Comparison of ENCODE assay signal across 8 cellular contexts in the genomic region with DNA sequence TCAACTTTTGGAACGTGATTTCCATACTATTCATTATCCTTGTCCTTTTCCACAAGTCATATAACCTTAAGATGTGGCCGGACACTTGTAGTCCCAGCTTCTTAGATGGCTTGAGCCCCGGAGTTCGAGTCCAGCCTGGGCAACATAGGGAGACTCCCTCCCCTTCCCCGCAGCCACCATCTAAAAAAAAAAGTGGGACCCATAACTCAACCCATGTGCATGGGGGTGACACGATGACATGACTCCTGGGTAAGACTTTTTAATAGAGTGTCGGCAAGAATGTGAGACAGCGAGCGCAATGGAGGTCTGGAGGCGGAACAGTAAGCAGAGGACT. TPM values are rescaled to one million over a fixed set of nuclear protein-coding genes. Genes with fewer than 3 reads are reported as not detected.
A peak's percentile ranks its signal among the peaks of the same experiment; 100 is the strongest.
DNase-seq lines count a peak whose midpoint lies in the region; ATAC-seq and TF ChIP-seq lines count a peak whose summit lies in the region.

No MANE protein-coding gene starts in this region.

- TF ChIP-seq CTCF in 22Rv1 (IDR thresholded peaks at IDR 0.05), result no peak
- TF ChIP-seq CTCF in HEK293 (tag by site-specific recombination; IDR thresholded peaks at IDR 0.05), result no peak
- no peak for TF ChIP-seq CTCF in hepatocyte (IDR thresholded peaks at IDR 0.05; ENCODE audit: poor library complexity)
- TF ChIP-seq CTCF in smooth muscle cell (IDR thresholded peaks at IDR 0.05; ENCODE audit: borderline replicate concordance, insufficient read depth, poor library complexity, severe bottlenecking), result no peak

- POLR2A ChIA-PET in HEK293 (lab: Yijun Ruan, JAX), result interaction anchor here (0.7 to 2.3 kb wide), 4 partner anchors 23 to 69 kb away, joined by 3 to 10 read pairs (median 4); partner anchors contain the start of genes AIDA and BROX

- no peak for ATAC-seq in GM18858 (IDR thresholded peaks at IDR 0.05; ENCODE audit: unreplicated experiment)
- no peak for ATAC-seq in HG03196 (IDR thresholded peaks at IDR 0.05; ENCODE audit: unreplicated experiment)
- ATAC-seq in GM21526 (IDR thresholded peaks at IDR 0.05; ENCODE audit: low FRiP score, unreplicated experiment), result no peak

- H3F3A ChIP-seq in smooth muscle cell (ENCODE audit: low read depth), result no peaks in the 10 kb centered on the region

- H3K36me3 ChIP-seq in HEK293 (ENCODE audit: control insufficient read depth in 2 of 2, insufficient read depth in 1 of 2, low read length in 2 of 2) (peaks cover 13 to 17% of the 10 kb centered on the region in 2 experiments), hepatocyte (replicated peaks; ENCODE audit: insufficient read depth, low read depth) (no peaks in the 10 kb centered on the region), smooth muscle cell (ENCODE audit: low read depth) (peaks cover 3% of the 10 kb centered on the region)

- H3K9me3 Mint-ChIP-seq in activated naive CD4-positive, alpha-beta T cell treated with anti-CD3 and anti-CD28 coated beads, Interleukin-2, amount 50 U/mL, for 24 hours, result no peaks in the 10 kb centered on the region

- H3K27me3 ChIP-seq in hepatocyte (no peaks in the 10 kb centered on the region), smooth muscle cell (ENCODE audit: low read depth) (no peaks in the 10 kb centered on the region)

- peaks cover 42% of the 10 kb centered on the region for H3K4me1 Mint-ChIP-seq in activated naive CD4-positive, alpha-beta T cell treated with anti-CD3 and anti-CD28 coated beads, Interleukin-2, amount 50 U/mL, for 24 hours

- H2AFZ ChIP-seq in hepatocyte, result peak overlapping the region; percentile 69
- H2AFZ ChIP-seq in smooth muscle cell (ENCODE audit: low read depth), result peak overlapping the region; percentile 93

- CTCF ChIA-PET in HEK293 (lab: Yijun Ruan, JAX), result interaction anchor here (0.6 to 4.7 kb wide), 4 partner anchors 9 to 188 kb away, joined by 3 to 25 read pairs (median 10); no protein-coding TSS in a partner anchor

- H3K4me3 ChIP-seq in HEK293 (ENCODE audit: low read depth, low read length) (peak overlapping the region; percentile 60), hepatocyte (peak overlapping the region; percentile 54), smooth muscle cell (peak overlapping the region; percentile 95)

- H4K20me1 ChIP-seq in hepatocyte (ENCODE audit: insufficient read depth, poor library complexity, severe bottlenecking) (no peaks in the 10 kb centered on the region), smooth muscle cell (ENCODE audit: low read depth) (no peaks in the 10 kb centered on the region)

- H3K4me2 ChIP-seq in hepatocyte (peak overlapping the region; percentile 77), smooth muscle cell (peak overlapping the region; percentile 92)

- no peaks in the 10 kb centered on the region for H3K27me3 Mint-ChIP-seq in activated naive CD4-positive, alpha-beta T cell treated with anti-CD3 and anti-CD28 coated beads, Interleukin-2, amount 50 U/mL, for 24 hours

- H3K9me3 ChIP-seq in HEK293 (ENCODE audit: control insufficient read depth, insufficient read depth, low read depth, low read length) (no peaks in the 10 kb centered on the region), hepatocyte (ENCODE audit: low read depth) (no peaks in the 10 kb centered on the region), smooth muscle cell (replicated peaks; ENCODE audit: low read depth) (no peaks in the 10 kb centered on the region)

- H3K27ac ChIP-seq in 22Rv1 (peak overlapping the region; percentile 87), HEK293 (ENCODE audit: extremely low read depth, low read depth, low read length) (peak overlapping the region; percentile 77), hepatocyte (peak overlapping the region; percentile 98), smooth muscle cell (ENCODE audit: low read depth) (peak overlapping the region; percentile 95)

- H3K9me2 ChIP-seq in hepatocyte (replicated peaks; ENCODE audit: insufficient read depth), result no peaks in the 10 kb centered on the region

- H3K79me2 ChIP-seq in hepatocyte (peaks cover 23% of the 10 kb centered on the region), smooth muscle cell (ENCODE audit: low read depth) (peaks cover 14% of the 10 kb centered on the region)

- peaks cover 3% of the 10 kb centered on the region; the same call in 1 of the 2 replicates for H3K4me1 ChIP-seq in HEK293 (ENCODE audit: control insufficient read depth, insufficient read depth, low read length)
- H3K4me1 ChIP-seq in hepatocyte (ENCODE audit: insufficient read depth), result peaks cover 10% of the 10 kb centered on the region
- H3K4me1 ChIP-seq in smooth muscle cell (ENCODE audit: low read depth), result peaks cover 9% of the 10 kb centered on the region

- peaks cover 5% of the 10 kb centered on the region for H3K36me3 Mint-ChIP-seq in activated naive CD4-positive, alpha-beta T cell treated with anti-CD3 and anti-CD28 coated beads, Interleukin-2, amount 50 U/mL, for 24 hours

- peak overlapping the region; percentile 95 for H3K27ac Mint-ChIP-seq in activated naive CD4-positive, alpha-beta T cell treated with anti-CD3 and anti-CD28 coated beads, Interleukin-2, amount 50 U/mL, for 24 hours

- 20% methylated on average over 10 of the region's 10 CpGs for WGBS in hepatocyte (ENCODE audit: low lambda C conversion rate, missing lambda C conversion rate)
- WGBS in smooth muscle cell (ENCODE audit: low lambda C conversion rate), result 22% methylated on average over 10 of the region's 10 CpGs

- DNase-seq in hepatocyte (ENCODE audit: low spot score), result no peak
- no peak for DNase-seq in smooth muscle cell (lab: John Stamatoyannopoulos, UW; ENCODE audit: unreplicated experiment)

- H3K4me3 Mint-ChIP-seq in activated naive CD4-positive, alpha-beta T cell treated with anti-CD3 and anti-CD28 coated beads, Interleukin-2, amount 50 U/mL, for 24 hours, result peak overlapping the region; percentile 91

- H3K9ac ChIP-seq in smooth muscle cell (ENCODE audit: low read depth), result peak overlapping the region; percentile 97

TF ChIP-seq in HEK293, 187 proteins besides CTCF, POLR2A, EP300 and RAD21:
- no peak for TF ChIP-seq PRDM4 (tag by site-specific recombination; IDR thresholded peaks at IDR 0.05)
- TF ChIP-seq, protein P1, sequence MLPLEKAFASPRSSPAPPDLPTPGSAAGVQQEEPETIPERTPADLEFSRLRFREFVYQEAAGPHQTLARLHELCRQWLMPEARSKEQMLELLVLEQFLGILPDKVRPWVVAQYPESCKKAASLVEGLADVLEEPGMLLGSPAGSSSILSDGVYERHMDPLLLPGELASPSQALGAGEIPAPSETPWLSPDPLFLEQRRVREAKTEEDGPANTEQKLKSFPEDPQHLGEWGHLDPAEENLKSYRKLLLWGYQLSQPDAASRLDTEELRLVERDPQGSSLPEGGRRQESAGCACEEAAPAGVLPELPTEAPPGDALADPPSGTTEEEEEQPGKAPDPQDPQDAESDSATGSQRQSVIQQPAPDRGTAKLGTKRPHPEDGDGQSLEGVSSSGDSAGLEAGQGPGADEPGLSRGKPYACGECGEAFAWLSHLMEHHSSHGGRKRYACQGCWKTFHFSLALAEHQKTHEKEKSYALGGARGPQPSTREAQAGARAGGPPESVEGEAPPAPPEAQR (tag by site-specific recombination; IDR thresholded peaks at IDR 0.05), result no peak
- TF ChIP-seq GLIS1 (tag by site-specific recombination; IDR thresholded peaks at IDR 0.05), result no peak
- no peak for TF ChIP-seq ZNF768 (tag by site-specific recombination; IDR thresholded peaks at IDR 0.05)
- TF ChIP-seq ZNF610 (tag by site-specific recombination; IDR thresholded peaks at IDR 0.05; ENCODE audit: borderline replicate concordance), result no peak
- TF ChIP-seq ZNF391 (tag by site-specific recombination; IDR thresholded peaks at IDR 0.05; ENCODE audit: borderline replicate concordance, low read depth), result no peak
- TF ChIP-seq ZNF211 (tag by site-specific recombination; IDR thresholded peaks at IDR 0.05; ENCODE audit: low read depth), result no peak
- no peak for TF ChIP-seq BCL11B (tag by site-specific recombination; IDR thresholded peaks at IDR 0.05; ENCODE audit: low read depth)
- no peak for TF ChIP-seq ZFP41 (tag by site-specific recombination; IDR thresholded peaks at IDR 0.05; ENCODE audit: borderline replicate concordance)
TF ChIP-seq in HEK293: peak in this region for 0.

RNA-seq across cellular contexts. Expression of gene MIA3, which starts 25.7 kb away (rescaled TPM):
- total RNA-seq in hepatocyte (34.8 and 36.1 TPM in 2 replicates), smooth muscle cell (64.0 and 71.2 TPM in 2 replicates)
- polyA plus RNA-seq in hepatocyte (31.9 and 36.2 TPM in 2 replicates), smooth muscle cell (56.8 and 61.8 TPM in 2 replicates)

RNA-seq across cellular contexts. Expression of gene TAF1A, which starts 53.8 kb away (rescaled TPM):
- 6.5 and 6.9 TPM in 2 replicates for total RNA-seq in hepatocyte
- polyA plus RNA-seq in hepatocyte, result 3.0 and 5.2 TPM in 2 replicates
- 7.4 and 10.6 TPM in 2 replicates for total RNA-seq in smooth muscle cell
- polyA plus RNA-seq in smooth muscle cell, result 5.1 and 6.2 TPM in 2 replicates
